In the genomic region with DNA sequence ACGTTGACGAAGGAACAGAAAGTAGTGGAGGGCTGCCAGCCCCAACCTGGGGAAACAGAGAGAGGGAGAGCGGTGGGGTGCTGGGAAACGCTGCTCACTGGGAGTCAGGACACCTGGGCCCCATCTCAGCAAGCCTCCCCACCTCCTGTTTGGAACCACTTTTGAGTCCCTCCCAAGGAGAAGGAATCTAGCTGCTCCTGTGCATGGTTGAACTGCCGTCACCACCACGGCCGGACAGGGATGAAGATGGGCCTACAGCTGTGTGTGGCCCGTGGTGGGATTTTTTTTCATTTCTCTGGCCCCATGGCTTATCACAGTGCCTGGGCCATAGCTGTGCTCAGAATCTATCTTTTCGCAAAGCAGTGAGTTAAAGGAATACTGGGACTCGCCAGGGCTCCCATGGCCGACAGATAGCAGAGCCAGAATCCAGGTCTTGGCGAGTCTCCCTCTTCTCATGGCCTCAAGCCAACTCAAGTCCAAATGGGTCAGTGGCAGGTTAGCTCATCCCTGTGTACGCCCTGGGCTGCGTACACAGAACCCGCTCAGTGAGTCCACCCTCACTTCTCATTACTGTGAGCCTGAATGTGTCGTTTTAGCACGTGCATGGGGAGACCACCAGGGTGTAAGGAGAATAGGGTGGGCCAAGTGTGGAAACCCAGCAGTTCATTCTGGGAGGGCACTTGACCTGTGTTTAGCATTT, we compare ENCODE assay signal across 23 cellular contexts.
"Had no signal": no experiment of that assay in that cellular context is flagged by ENCODE, and none has a peak within 500 bp of the region (broad histone marks: within the 10 kb centered on the region; RNA-seq: fewer than 3 reads in every experiment).

No MANE protein-coding gene starts in this region.

- H3K27me3 ChIP-seq: ascending aorta, brain microvascular endothelial cell, esophagus squamous epithelium, gastrocnemius medialis, suprapubic skin, transverse colon had no signal

- H3K4me3 ChIP-seq: ascending aorta, coronary artery, esophagus squamous epithelium, gastrocnemius medialis, lung, suprapubic skin, transverse colon had no signal

- H3K9me3 ChIP-seq: ascending aorta, esophagus squamous epithelium, gastrocnemius medialis, suprapubic skin, transverse colon had no signal

- H3K27ac ChIP-seq: ascending aorta, brain microvascular endothelial cell, coronary artery, esophagus squamous epithelium, gastrocnemius medialis, suprapubic skin, transverse colon, WERI-Rb-1 had no signal

- H3K36me3 ChIP-seq: ascending aorta, brain microvascular endothelial cell, esophagus squamous epithelium, gastrocnemius medialis, suprapubic skin, transverse colon, WERI-Rb-1 had no signal

- FAIRE-seq: islet of Langerhans had no signal

- DNase-seq: activated CD4-positive, alpha-beta T cell treated with anti-CD3 and anti-CD28 coated beads, Interleukin-2, amount 10 ng/mL, durations not matched to agents 7 days and 5 days; activated CD4-positive, CD25-positive, alpha-beta regulatory T cell treated with anti-CD3 and anti-CD28 coated beads, Interleukin-2, amount 50 U/mL, for 72 hours; activated CD8-positive, alpha-beta T cell treated with anti-CD3 and anti-CD28 coated beads for 36 hours; activated gamma-delta T cell treated with Interleukin-2 at 50 U/mL for 16 hours; activated T-cell treated with anti-CD3 and anti-CD28 coated beads, Interleukin-2, amount 50 U/mL, for 1 hour; brain microvascular endothelial cell; endodermal cell; esophagus squamous epithelium; gastrocnemius medialis; head of caudate nucleus; left colon; naive thymus-derived CD4-positive, alpha-beta T cell; posterior cingulate gyrus; stimulated activated CD4-positive, alpha-beta T cell treated with anti-CD3 and anti-CD28 coated beads, Interleukin-1b, Interleukin-23, amount 100 ng/mL, for 48 hours; stimulated activated naive CD8-positive, alpha-beta T cell treated with anti-CD3 and anti-CD28 coated beads, Interleukin-15, amount 100 ng/mL, for 72 hours; T-cell; transverse colon had no signal

- ATAC-seq: activated CD8-positive, alpha-beta T cell treated with anti-CD3 and anti-CD28 coated beads for 36 hours; gastrocnemius medialis; left colon; naive thymus-derived CD4-positive, alpha-beta T cell; stimulated activated naive CD8-positive, alpha-beta T cell treated with anti-CD3 and anti-CD28 coated beads, Interleukin-15, amount 100 ng/mL, for 72 hours; T-cell had no signal

- H3K4me1 ChIP-seq: ascending aorta had no signal
